In the genomic region with DNA sequence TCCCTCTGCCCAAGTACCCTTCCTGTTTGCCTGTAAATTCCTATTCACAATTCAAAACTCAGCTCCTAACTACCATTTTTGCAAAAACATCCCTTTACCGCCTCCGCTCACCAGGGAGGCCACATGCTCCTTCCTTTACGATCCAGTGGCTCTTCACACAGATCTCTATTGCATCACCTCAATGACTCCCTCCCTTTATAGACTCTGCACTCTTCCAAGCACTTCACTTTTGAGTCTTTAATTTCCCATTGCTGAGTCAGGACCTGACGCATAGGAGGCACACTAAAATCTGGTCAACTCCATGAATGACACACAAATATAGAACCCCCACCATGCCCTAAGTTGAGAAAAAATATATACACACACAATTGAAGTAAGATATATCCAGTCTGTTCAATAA, we compare ENCODE assay signal across 10 cellular contexts. TPM values are rescaled to one million over a fixed set of nuclear protein-coding genes. Genes with fewer than 3 reads are reported as not detected.
DNase-seq lines count a peak whose midpoint lies in the region; ATAC-seq and TF ChIP-seq lines count a peak whose summit lies in the region.
"Had no signal": no experiment of that assay in that cellular context is flagged by ENCODE, and none has a peak within 500 bp of the region (broad histone marks: within the 10 kb centered on the region; RNA-seq: fewer than 3 reads in every experiment).

No MANE protein-coding gene starts in this region.

- no peaks in the 10 kb centered on the region for H3K27me3 ChIP-seq in mammary epithelial cell (ENCODE audit: insufficient read depth, low read length)
- no peaks in the 10 kb centered on the region for H3K27me3 ChIP-seq in lung (ENCODE audit: control insufficient read depth, insufficient read depth)
- H3K27me3 ChIP-seq: gastroesophageal sphincter had no signal

- DNase-seq in DMS79 treated with DMSO at 0.1 percent for 48 hours (lab: John Stamatoyannopoulos, UW) (peak; percentile 76), LoVo (ENCODE audit: low spot score) (peak; percentile 40), mammary epithelial cell (peak; percentile 89), lung (ENCODE audit: low spot score) (peak; percentile 34), NCI-H748 treated with DMSO at 0.1 percent for 48 hours (lab: John Stamatoyannopoulos, UW) (no peak), NCI-H2081 (lab: John Stamatoyannopoulos, UW) (no peak)
- DNase-seq: activated gamma-delta T cell had no signal

- intact Hi-C loops in mammary epithelial cell (cut with micrococcal nuclease): no loop called here

- H3K4me1 ChIP-seq in mammary epithelial cell (ENCODE audit: insufficient read depth, low read length): peaks cover 30% of the 10 kb centered on the region
- peaks cover 2 to 7% of the 10 kb centered on the region in 2 donors for H3K4me1 ChIP-seq in lung (ENCODE audit: control insufficient read depth in 2 of 2, insufficient read depth in 2 of 2, low read length in 2 of 2)

- 66% methylated on average over 4 of the region's 4 CpGs for WGBS in mammary epithelial cell (ENCODE audit: low coverage, missing lambda C conversion rate)
- 26 to 36% methylated on average over 4 of the region's 4 CpGs for WGBS in lung, 2 donors

- peaks cover 47% of the 10 kb centered on the region for H3K79me2 ChIP-seq in mammary epithelial cell (ENCODE audit: insufficient read depth, low read length)

- H3K9me3 ChIP-seq in mammary epithelial cell (replicated peaks; ENCODE audit: insufficient read depth, low read length) (no peaks in the 10 kb centered on the region), lung (ENCODE audit: control insufficient read depth in 2 of 2, insufficient read depth in 1 of 2, low read length in 1 of 2) (no peaks in the 10 kb centered on the region)
- H3K9me3 ChIP-seq: gastroesophageal sphincter had no signal

- dilution Hi-C loops in mammary epithelial cell (cut with HindIII; ENCODE audit: low sequenced_read_pairs): loop anchor here (10.0 kb wide), 1 partner anchor 433 kb away; no protein-coding TSS in a partner anchor

- H3K36me3 ChIP-seq in mammary epithelial cell (ENCODE audit: insufficient read depth, low read length) (no peaks in the 10 kb centered on the region), lung (ENCODE audit: control insufficient read depth in 2 of 2, insufficient read depth in 2 of 2, low read length in 2 of 2) (peaks cover 0 to 1% of the 10 kb centered on the region in 2 donors)

- H3K4me2 ChIP-seq in mammary epithelial cell (ENCODE audit: insufficient read depth, low read depth, low read length): peak overlapping the region; percentile 15

- H4K20me1 ChIP-seq in mammary epithelial cell (ENCODE audit: insufficient read depth, low read length): no peaks in the 10 kb centered on the region

- H3K4me3 ChIP-seq in mammary epithelial cell (replicated peaks in 1 of 3; ENCODE audit: insufficient read depth in 1 of 3, low read depth in 2 of 3, low read length in 3 of 3) (no peak overlapping the region), lung (no peak overlapping the region)
- H3K4me3 ChIP-seq: gastroesophageal sphincter had no signal

- H3K27ac ChIP-seq in mammary epithelial cell (ENCODE audit: insufficient read depth, low read depth, low read length): peak overlapping the region; percentile 48
- peak overlapping the region in 1 of 2 donors; percentile 37 for H3K27ac ChIP-seq in lung (ENCODE audit: low read depth in 1 of 2, low read length in 1 of 2)
- H3K27ac ChIP-seq: gastroesophageal sphincter had no signal

- CTCF ChIA-PET in mammary epithelial cell (lab: Charles Lee; ENCODE audit: low non-redundant PET): no interaction called here

- no peak overlapping the region for H2AFZ ChIP-seq in mammary epithelial cell (ENCODE audit: low read depth, low read length)

- no TSS peak for BruUV-seq in mammary epithelial cell (replicated peaks; lab: Mats Ljungman, UMichigan)

- in situ Hi-C loops in mammary epithelial cell (cut with MboI; ENCODE audit: low sequenced_read_pairs in 2 of 2): loop anchor here (10.0 kb wide), 1 partner anchor 183 kb away; no protein-coding TSS in a partner anchor

- ATAC-seq in lung (ENCODE audit: insufficient read depth, low FRiP score): peak; percentile 58
- no peak for ATAC-seq in GM18873 (IDR thresholded peaks at IDR 0.05; ENCODE audit: low FRiP score, unreplicated experiment)
- no peak for ATAC-seq in GM19351 (IDR thresholded peaks at IDR 0.05; ENCODE audit: unreplicated experiment)
- ATAC-seq: gastroesophageal sphincter had no signal

- TF ChIP-seq CTCF in mammary epithelial cell (conservative IDR thresholded peaks at IDR 0.05 in 1 of 2, IDR thresholded peaks at IDR 0.05 in 1 of 2; ENCODE audit: extremely low read depth in 1 of 2, insufficient read depth in 1 of 2, low read depth in 1 of 2, low read length in 2 of 2) (no peak), lung (IDR thresholded peaks at IDR 0.05; ENCODE audit: control extremely low read depth, extremely low read depth) (no peak)

- H3K9ac ChIP-seq in mammary epithelial cell (ENCODE audit: insufficient read depth, low read length): no peak overlapping the region

RNA-seq across cellular contexts. Expression of gene PPP1R13B, which starts 45.9 kb away (rescaled TPM):
- 10 to 100 TPM in 1 of 2 donors, 1 to 10 TPM in 1; 6.8 to 22.8 TPM for total RNA-seq in mammary epithelial cell
- 6.2 TPM for polyA plus RNA-seq in mammary epithelial cell
- polyA minus RNA-seq in mammary epithelial cell: 45.8 TPM
- 10 to 100 TPM; 47.5 to 66.6 TPM for total RNA-seq in lung
- 10 to 100 TPM; 12.0 to 29.2 TPM for polyA plus RNA-seq in lung

Comparison
In these comparisons a context has a peak if more than half of its experiments do, and no peak if none do; other contexts are left out.
1. DNase-seq: peak in DMS79 treated with DMSO at 0.1 percent for 48 hours (single experiment), LoVo (single experiment), mammary epithelial cell (single experiment) and lung (single experiment); none in NCI-H748 treated with DMSO at 0.1 percent for 48 hours (single experiment) and NCI-H2081 (0 of 2).